In the genomic region with DNA sequence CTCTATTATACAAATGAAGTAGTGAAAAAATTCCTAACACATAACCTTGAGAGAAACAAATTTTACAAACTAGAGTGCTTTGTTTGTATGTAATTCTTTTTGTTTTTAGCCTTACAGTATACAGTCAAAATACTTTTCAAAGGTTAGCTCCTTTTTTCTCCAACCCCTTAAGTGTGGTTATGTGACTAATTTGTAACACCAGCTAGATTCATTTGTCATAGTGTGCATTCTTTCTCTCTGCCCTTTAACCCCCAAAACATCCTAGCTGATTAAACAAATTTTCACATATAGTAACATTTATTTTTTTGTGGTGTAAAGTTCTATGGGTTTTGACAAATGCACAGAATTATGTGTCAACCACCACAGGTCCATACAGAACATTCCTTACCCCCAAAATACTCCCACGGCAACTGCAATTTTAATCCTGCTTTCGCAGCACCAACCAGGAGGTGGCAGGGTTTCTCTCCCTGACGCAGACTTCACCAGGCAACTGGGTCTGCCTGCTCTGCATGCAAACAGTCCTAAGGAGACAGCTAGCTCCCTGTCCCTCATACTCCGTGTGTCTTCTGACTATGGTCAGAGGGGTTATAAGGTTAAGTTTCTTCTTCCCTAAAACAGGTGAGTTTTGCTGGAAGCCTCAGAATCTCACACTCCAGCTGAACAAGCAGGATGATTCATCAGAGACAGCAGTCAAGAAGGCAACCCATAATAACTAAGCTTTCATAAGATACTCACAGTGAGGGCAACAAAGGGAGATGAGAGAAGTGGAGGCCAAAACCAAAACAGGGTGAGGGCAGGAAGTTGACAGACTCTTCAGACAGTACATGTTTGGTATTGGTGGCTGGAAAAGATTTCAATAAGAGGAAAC, we compare ENCODE assay signal across 8 cellular contexts. TPM values are rescaled to one million over a fixed set of nuclear protein-coding genes. Genes with fewer than 3 reads are reported as not detected.
DNase-seq lines count a peak whose midpoint lies in the region; ATAC-seq, FAIRE-seq and TF ChIP-seq lines count a peak whose summit lies in the region.

No MANE protein-coding gene starts in this region.

- no peak for FAIRE-seq in pancreas (lab: Jason Lieb, UNC)

- no peaks in the 10 kb centered on the region for H3K9me3 Mint-ChIP-seq in activated CD8-positive, alpha-beta T cell treated with anti-CD3 and anti-CD28 coated beads, Interleukin-2, amount 10 ng/mL, durations not matched to agents 7 days and 5 days (ENCODE audit: insufficient read depth)

- peak; percentile 88 for TF ChIP-seq CTCF in A673 (conservative IDR thresholded peaks at IDR 0.05; ENCODE audit: low read depth, low read length)
- TF ChIP-seq CTCF in GM12864 (IDR thresholded peaks at IDR 0.05; ENCODE audit: low read depth, low read length, missing control alignments) = peak; percentile 32
- TF ChIP-seq CTCF in foreskin keratinocyte (conservative IDR thresholded peaks at IDR 0.05) = peak; percentile 85
- peak in 2 of 4 donors; percentile 18 to 24 for TF ChIP-seq CTCF in pancreas (IDR thresholded peaks at IDR 0.05)

- BruUV-seq in A673 (replicated peaks; lab: Mats Ljungman, UMichigan) = no TSS peak

- peaks cover 8% of the 10 kb centered on the region for H3K4me1 Mint-ChIP-seq in activated CD8-positive, alpha-beta T cell treated with anti-CD3 and anti-CD28 coated beads, Interleukin-2, amount 10 ng/mL, durations not matched to agents 7 days and 5 days (ENCODE audit: low read depth)

- no peaks in the 10 kb centered on the region for H3K9me3 ChIP-seq in A673 (ENCODE audit: low read depth, low read length, poor library complexity, severe bottlenecking)
- no peaks in the 10 kb centered on the region for H3K9me3 ChIP-seq in pancreas

- 44 to 47% methylated on average over 4 of the region's 4 CpGs for WGBS in pancreas, 2 donors

- H3K36me3 Mint-ChIP-seq in activated CD8-positive, alpha-beta T cell treated with anti-CD3 and anti-CD28 coated beads, Interleukin-2, amount 10 ng/mL, durations not matched to agents 7 days and 5 days (ENCODE audit: low read depth) = no peaks in the 10 kb centered on the region

- POLR2A ChIA-PET in A673 (lab: Charles Lee; ENCODE audit: low non-redundant PET) = interaction anchor here (0.6 kb wide), 1 partner anchor 144 kb away, joined by 7 read pairs; no protein-coding TSS in a partner anchor
- POLR2A ChIA-PET in activated CD8-positive, alpha-beta T cell treated with anti-CD3 and anti-CD28 coated beads, Interleukin-2, amount 10 ng/mL, durations not matched to agents 7 days and 5 days (lab: Charles Lee) = interaction anchor here (1.2 kb wide), 1 partner anchor 23 kb away, joined by 4 read pairs; no protein-coding TSS in a partner anchor

- H3K4me1 ChIP-seq in A673 (ENCODE audit: insufficient read depth, low read length, poor library complexity, severe bottlenecking) (peaks cover 3% of the 10 kb centered on the region), foreskin keratinocyte (peaks cover 8% of the 10 kb centered on the region), pancreas (no peaks in the 10 kb centered on the region)

- H3K27ac Mint-ChIP-seq in activated CD8-positive, alpha-beta T cell treated with anti-CD3 and anti-CD28 coated beads, Interleukin-2, amount 10 ng/mL, durations not matched to agents 7 days and 5 days = no peak overlapping the region

- H3K27me3 ChIP-seq in A673 (replicated peaks; ENCODE audit: insufficient read depth, low read depth, low read length, poor library complexity) (no peaks in the 10 kb centered on the region), foreskin keratinocyte (no peaks in the 10 kb centered on the region), pancreas (no peaks in the 10 kb centered on the region)

- no peak overlapping the region for H3K4me3 ChIP-seq in A673 (ENCODE audit: low read depth, low read length, poor library complexity, severe bottlenecking)
- no peak overlapping the region for H3K4me3 ChIP-seq in GM12864 (ENCODE audit: low read depth, low read length)
- H3K4me3 ChIP-seq in pancreas = no peak overlapping the region

- peak; percentile 78 for ATAC-seq in activated CD8-positive, alpha-beta T cell treated with anti-CD3 and anti-CD28 coated beads, Interleukin-2, amount 10 ng/mL, durations not matched to agents 7 days and 5 days
- ATAC-seq in foreskin keratinocyte (peak; percentile 82), pancreas (peak; percentile 61 to 83 (median 78)), HG03457 (IDR thresholded peaks at IDR 0.05; ENCODE audit: unreplicated experiment) (no peak)

- DNase-seq in A673 (ENCODE audit: low spot score) (peak; percentile 73), GM12864 (ENCODE audit: low read depth) (no peak), NCI-H1105 treated with DMSO at 0.1 percent for 48 hours (lab: John Stamatoyannopoulos, UW) (peak; percentile 31), foreskin keratinocyte (peak; percentile 52 to 75), pancreas (peak in 2 of 6 donors; percentile 4 to 33), NCI-H128 (lab: John Stamatoyannopoulos, UW; ENCODE audit: unreplicated experiment) (no peak)
- peak; percentile 47 for DNase-seq in activated CD8-positive, alpha-beta T cell treated with anti-CD3 and anti-CD28 coated beads, Interleukin-2, amount 10 ng/mL, durations not matched to agents 7 days and 5 days

- peaks cover 6% of the 10 kb centered on the region for H3K27me3 Mint-ChIP-seq in activated CD8-positive, alpha-beta T cell treated with anti-CD3 and anti-CD28 coated beads, Interleukin-2, amount 10 ng/mL, durations not matched to agents 7 days and 5 days (ENCODE audit: low read depth)

- H3K36me3 ChIP-seq in A673 (ENCODE audit: insufficient read depth, low read length, poor library complexity, severe bottlenecking) (no peaks in the 10 kb centered on the region), pancreas (no peaks in the 10 kb centered on the region)

- CTCF ChIA-PET in A673 (lab: Charles Lee) = interaction anchor here (0.6 to 1.9 kb wide), 7 partner anchors 15 to 1108 kb away, joined by 3 to 12 read pairs (median 4); a partner anchor contains a TSS
- CTCF ChIA-PET in activated CD8-positive, alpha-beta T cell treated with anti-CD3 and anti-CD28 coated beads, Interleukin-2, amount 10 ng/mL, durations not matched to agents 7 days and 5 days (lab: Charles Lee) = interaction anchor here (0.6 to 3.9 kb wide), 39 partner anchors 10 to 301 kb away, joined by 3 to 33 read pairs (median 4); a partner anchor contains a TSS

- intact Hi-C loops in A673 (cut with micrococcal nuclease; ENCODE audit: unreplicated experiment) (loop anchor here (1.0 to 5.0 kb wide), 3 partner anchors 66 to 206 kb away; no protein-coding TSS in a partner anchor), pancreas (cut with DNase I) (no loop called here)

- H3K27ac ChIP-seq in A673 (ENCODE audit: low read depth, low read length, poor library complexity, severe bottlenecking) (no peak overlapping the region), foreskin keratinocyte (no peak overlapping the region), pancreas (no peak overlapping the region)

- no peak overlapping the region for H3K4me3 Mint-ChIP-seq in activated CD8-positive, alpha-beta T cell treated with anti-CD3 and anti-CD28 coated beads, Interleukin-2, amount 10 ng/mL, durations not matched to agents 7 days and 5 days

RNA-seq across cellular contexts. Expression of a gene that starts 44.5 kb away (rescaled TPM):
- total RNA-seq in A673 (2021) = not detected in 2 replicates
- total RNA-seq in activated CD8-positive, alpha-beta T cell treated with anti-CD3 and anti-CD28 coated beads, Interleukin-2, amount 10 ng/mL, durations not matched to agents 7 days and 5 days = not detected
- not detected in 2 replicates for total RNA-seq in foreskin keratinocyte
- polyA plus RNA-seq in foreskin keratinocyte = not detected in 2 replicates
- under 1 TPM in 1 of 6 donors, not detected in 5; 0.28 TPM for total RNA-seq in pancreas
- polyA plus RNA-seq in pancreas = under 1 TPM in 1 of 2 donors, not detected in 1; 0.05 TPM

Comparison
In these comparisons a context has a peak if more than half of its experiments do, and no peak if none do; other contexts are left out.
1. DNase-seq: peak in A673 (single experiment), NCI-H1105 treated with DMSO at 0.1 percent for 48 hours (single experiment), activated CD8-positive, alpha-beta T cell treated with anti-CD3 and anti-CD28 coated beads, Interleukin-2, amount 10 ng/mL, durations not matched to agents 7 days and 5 days (single experiment) and foreskin keratinocyte (2 of 2); none in GM12864 (single experiment) and NCI-H128 (single experiment).